In genomic region chr12:57760347-57760982, GRCh38 we compare ENCODE assay signal across 16 cellular contexts.
DNase-seq lines count a peak whose midpoint lies in the region; ATAC-seq and TF ChIP-seq lines count a peak whose summit lies in the region.
"Had no signal": no experiment of that assay in that cellular context is flagged by ENCODE, and none has a peak within 500 bp of the region (broad histone marks: within the 10 kb centered on the region; RNA-seq: fewer than 3 reads in every experiment).

No MANE protein-coding gene starts in this region.

- peaks cover 5% of the 10 kb centered on the region for H3K36me3 Mint-ChIP-seq in nephron progenitor cell (ENCODE audit: low read depth)
- peaks cover 39% of the 10 kb centered on the region for H3K36me3 Mint-ChIP-seq in activated naive CD8-positive, alpha-beta T cell treated with anti-CD3 and anti-CD28 coated beads, Interleukin-2, amount 50 U/mL, for 24 hours (ENCODE audit: low read depth)

- H3K27me3 Mint-ChIP-seq in nephron progenitor cell (ENCODE audit: low read depth, poor library complexity), result peaks cover 95% of the 10 kb centered on the region
- peaks cover 1% of the 10 kb centered on the region for H3K27me3 Mint-ChIP-seq in activated naive CD8-positive, alpha-beta T cell treated with anti-CD3 and anti-CD28 coated beads, Interleukin-2, amount 50 U/mL, for 24 hours

- peaks cover 9% of the 10 kb centered on the region for H3K4me1 Mint-ChIP-seq in nephron progenitor cell
- H3K4me1 Mint-ChIP-seq in activated naive CD8-positive, alpha-beta T cell treated with anti-CD3 and anti-CD28 coated beads, Interleukin-2, amount 50 U/mL, for 24 hours, result peaks cover 39% of the 10 kb centered on the region

- H3K4me3 Mint-ChIP-seq in nephron progenitor cell, result no peak overlapping the region
- H3K4me3 Mint-ChIP-seq in activated naive CD8-positive, alpha-beta T cell treated with anti-CD3 and anti-CD28 coated beads, Interleukin-2, amount 50 U/mL, for 24 hours, result no peak overlapping the region
- H3K4me3 Mint-ChIP-seq: CD14-positive monocyte had no signal

- peaks cover 4% of the 10 kb centered on the region for H3K9me3 Mint-ChIP-seq in nephron progenitor cell
- H3K9me3 Mint-ChIP-seq in activated naive CD8-positive, alpha-beta T cell treated with anti-CD3 and anti-CD28 coated beads, Interleukin-2, amount 50 U/mL, for 24 hours, result no peaks in the 10 kb centered on the region

- peak; percentile 27 for DNase-seq in ELF-1 (ENCODE audit: low read depth, low spot score)
- DNase-seq in ecto neural progenitor cell (ENCODE audit: low spot score), result peak; percentile 80
- DNase-seq in nephron progenitor cell, result peak; percentile 84
- no peak for DNase-seq in activated naive CD8-positive, alpha-beta T cell treated with anti-CD3 and anti-CD28 coated beads, Interleukin-2, amount 50 U/mL, for 24 hours
- DNase-seq in NCI-H146 treated with DMSO at 0.1 percent for 48 hours (lab: John Stamatoyannopoulos, UW; ENCODE audit: unreplicated experiment), result no peak
- no peak for DNase-seq in UCSD-AML1 (lab: John Stamatoyannopoulos, UW; ENCODE audit: unreplicated experiment)
- DNase-seq: AML-193, COR-L47, MG63, NCI-H1092, NCI-H146, NCI-H524 had no signal

- no peak for TF ChIP-seq CTCF in nephron progenitor cell (IDR thresholded peaks at IDR 0.05)

- H3K27ac Mint-ChIP-seq in nephron progenitor cell, result no peak overlapping the region
- H3K27ac Mint-ChIP-seq in activated naive CD8-positive, alpha-beta T cell treated with anti-CD3 and anti-CD28 coated beads, Interleukin-2, amount 50 U/mL, for 24 hours, result no peak overlapping the region
- H3K27ac Mint-ChIP-seq: CD14-positive monocyte had no signal

- TF ChIP-seq EP300 in Ishikawa (IDR thresholded peaks at IDR 0.05; ENCODE audit: borderline replicate concordance), result no peak

- no peak for TF ChIP-seq RAD21 in Ishikawa (IDR thresholded peaks at IDR 0.05; ENCODE audit: low read depth)

- ATAC-seq in activated naive CD8-positive, alpha-beta T cell treated with anti-CD3 and anti-CD28 coated beads, Interleukin-2, amount 50 U/mL, for 24 hours, result no peak
- ATAC-seq: Panc1, Right ventricle myocardium inferior had no signal

TF ChIP-seq in Ishikawa, 13 proteins besides CTCF, POLR2A, EP300 and RAD21:
- TF ChIP-seq TEAD4 (IDR thresholded peaks at IDR 0.05) (0 out of 2 replicates have a peak, but pooled peaks have one; percentile 25), MAX (IDR thresholded peaks at IDR 0.05) (no peak), CEBPB (IDR thresholded peaks at IDR 0.05) (no peak), ZBTB7A (IDR thresholded peaks at IDR 0.05; ENCODE audit: low read depth) (peak; percentile 91), REST (IDR thresholded peaks at IDR 0.05; ENCODE audit: low read depth) (peak; percentile 97)

Comparison
In these comparisons a context has a peak if more than half of its experiments do, and no peak if none do; other contexts are left out.
1. DNase-seq: peak in ELF-1 (single experiment), ecto neural progenitor cell (single experiment) and nephron progenitor cell (single experiment); none in activated naive CD8-positive, alpha-beta T cell treated with anti-CD3 and anti-CD28 coated beads, Interleukin-2, amount 50 U/mL, for 24 hours (single experiment), NCI-H146 treated with DMSO at 0.1 percent for 48 hours (single experiment) and UCSD-AML1 (single experiment).